In genomic region chr7:37445800-37446199, GRCh38 we compare ENCODE assay signal across 20 cellular contexts. TPM values are rescaled to one million over a fixed set of nuclear protein-coding genes. Genes with fewer than 3 reads are reported as not detected.
DNase-seq lines count a peak whose midpoint lies in the region; ATAC-seq, FAIRE-seq and TF ChIP-seq lines count a peak whose summit lies in the region.
"Had no signal": no experiment of that assay in that cellular context is flagged by ENCODE, and none has a peak within 500 bp of the region (broad histone marks: within the 10 kb centered on the region; RNA-seq: fewer than 3 reads in every experiment).

No MANE protein-coding gene starts in this region.

- TF ChIP-seq RAD21 in HepG2 (CRISPR knock-in tag; IDR thresholded peaks at IDR 0.05) = no peak

- H3K27me3 ChIP-seq in right lobe of liver = no peaks in the 10 kb centered on the region
- peaks cover 0 to 26% of the 10 kb centered on the region in 2 experiments; a peak in 2 of 5 replicates for H3K27me3 ChIP-seq in HepG2 (ENCODE audit: control insufficient read depth in 1 of 2, insufficient read depth in 2 of 2, low read length in 2 of 2)
- H3K27me3 ChIP-seq: adrenal gland, pancreas had no signal

- H3K27ac ChIP-seq in right lobe of liver (peak overlapping the region in 2 of 3 donors; percentile 25 to 98), HepG2 (ENCODE audit: extremely low read length, insufficient read depth, low read length) (no peak overlapping the region)
- H3K27ac ChIP-seq: PC-9 had no signal

- no peak for ATAC-seq in right lobe of liver
- no peak for ATAC-seq in HepG2
- no peak for ATAC-seq in activated naive CD8-positive, alpha-beta T cell treated with anti-CD3 and anti-CD28 coated beads, Interleukin-2, amount 50 U/mL, for 24 hours
- ATAC-seq in natural killer cell = no peak
- ATAC-seq in GM18502 (IDR thresholded peaks at IDR 0.05; ENCODE audit: poor library complexity, unreplicated experiment) = no peak
- ATAC-seq in GM18498 (IDR thresholded peaks at IDR 0.05; ENCODE audit: unreplicated experiment) = no peak

- no peaks in the 10 kb centered on the region for H3K36me3 ChIP-seq in right lobe of liver
- no peaks in the 10 kb centered on the region for H3K36me3 ChIP-seq in HepG2 (replicated peaks in 1 of 2; ENCODE audit: control insufficient read depth in 1 of 2, insufficient read depth in 2 of 2, low read length in 2 of 2)
- H3K36me3 ChIP-seq: adrenal gland, pancreas had no signal

- no peaks in the 10 kb centered on the region for H3K27me3 Mint-ChIP-seq in activated naive CD8-positive, alpha-beta T cell treated with anti-CD3 and anti-CD28 coated beads, Interleukin-2, amount 50 U/mL, for 24 hours
- peaks cover 0 to 6% of the 10 kb centered on the region in 2 donors for H3K27me3 Mint-ChIP-seq in natural killer cell (ENCODE audit: low read depth in 2 of 2)

- H3K36me3 Mint-ChIP-seq in activated naive CD8-positive, alpha-beta T cell treated with anti-CD3 and anti-CD28 coated beads, Interleukin-2, amount 50 U/mL, for 24 hours (ENCODE audit: low read depth) = peaks cover 14% of the 10 kb centered on the region
- peaks cover 5% of the 10 kb centered on the region for H3K36me3 Mint-ChIP-seq in natural killer cell

- CTCF ChIA-PET in HepG2 (lab: Yijun Ruan, JAX; ENCODE audit: low intra/inter-chr PET ratio, low total read pairs) = no interaction called here

- H3K9me3 ChIP-seq in right lobe of liver = no peaks in the 10 kb centered on the region
- no peaks in the 10 kb centered on the region for H3K9me3 ChIP-seq in HepG2 (ENCODE audit: low read length)
- H3K9me3 ChIP-seq: adrenal gland, pancreas had no signal

- peaks cover 75% of the 10 kb centered on the region for H3K4me1 Mint-ChIP-seq in activated naive CD8-positive, alpha-beta T cell treated with anti-CD3 and anti-CD28 coated beads, Interleukin-2, amount 50 U/mL, for 24 hours
- peaks cover 73 to 80% of the 10 kb centered on the region in 2 donors for H3K4me1 Mint-ChIP-seq in natural killer cell

- no peaks in the 10 kb centered on the region for H4K20me1 ChIP-seq in HepG2 (ENCODE audit: insufficient read depth, low read length)

- H3K9me3 Mint-ChIP-seq in activated naive CD8-positive, alpha-beta T cell treated with anti-CD3 and anti-CD28 coated beads, Interleukin-2, amount 50 U/mL, for 24 hours = no peaks in the 10 kb centered on the region
- no peaks in the 10 kb centered on the region for H3K9me3 Mint-ChIP-seq in natural killer cell

- 89% methylated on average over 1 of the region's 1 CpG for WGBS in right lobe of liver (ENCODE audit: insufficient coverage, low coverage, low lambda C conversion rate, missing lambda C conversion rate)
- WGBS in HepG2 (ENCODE audit: low lambda C conversion rate) = 71% methylated on average over 1 of the region's 1 CpG

- TF ChIP-seq POLR2A in right lobe of liver (IDR thresholded peaks at IDR 0.05) (no peak), HepG2 (IDR thresholded peaks at IDR 0.05; ENCODE audit: insufficient read depth in 1 of 2, low read depth in 2 of 2, low read length in 2 of 2) (no peak)

- H3K9ac ChIP-seq in HepG2 (ENCODE audit: insufficient read depth, low read depth, low read length) = no peak overlapping the region

- H3K4me3 ChIP-seq in right lobe of liver (no peak overlapping the region), HepG2 (replicated peaks in 1 of 3; ENCODE audit: insufficient read depth in 1 of 3, low read depth in 2 of 3, low read length in 3 of 3) (no peak overlapping the region)
- H3K4me3 ChIP-seq: adrenal gland, pancreas, PC-9 had no signal

- H3K79me2 ChIP-seq in HepG2 (ENCODE audit: insufficient read depth, low read length) = no peaks in the 10 kb centered on the region

- H3K27ac Mint-ChIP-seq in activated naive CD8-positive, alpha-beta T cell treated with anti-CD3 and anti-CD28 coated beads, Interleukin-2, amount 50 U/mL, for 24 hours = peak overlapping the region; percentile 92
- H3K27ac Mint-ChIP-seq in natural killer cell = peak overlapping the region; percentile 95 to 100

- in situ Hi-C loops in HepG2 (cut with HindIII; ENCODE audit: extremely low pct_ligation_motif_present, low pct_unique_long_range_greater_than_20kb) = no loop called here

- DNase-seq in right lobe of liver (no peak), HepG2 (ENCODE audit: low spot score) (no peak), natural killer cell (no peak), DMS 273 (lab: John Stamatoyannopoulos, UW; ENCODE audit: unreplicated experiment) (no peak), NCI-H2227 (lab: John Stamatoyannopoulos, UW; ENCODE audit: unreplicated experiment) (no peak)
- no peak for DNase-seq in activated naive CD8-positive, alpha-beta T cell treated with anti-CD3 and anti-CD28 coated beads, Interleukin-2, amount 50 U/mL, for 24 hours
- DNase-seq: activated CD4-positive, alpha-beta T cell treated with anti-CD3 and anti-CD28 coated beads, Interleukin-2, amount 50 U/mL, for 48 hours; adrenal gland; mesenchymal stem cell; NCI-H524; pancreas; PC-9; stimulated activated CD4-positive, alpha-beta T cell treated with anti-CD3 and anti-CD28 coated beads, Interleukin-12 subunit alpha, Interleukin-12 subunit beta, amount 100 ng/mL, for 4 hours; SW 1271 had no signal

- TF ChIP-seq EP300 in HepG2 (IDR thresholded peaks at IDR 0.05; ENCODE audit: low read depth in 2 of 2, low read length in 2 of 2) = no peak
- no peak for TF ChIP-seq EP300 in HepG2 (CRISPR knock-in tag; IDR thresholded peaks at IDR 0.05; ENCODE audit: borderline replicate concordance)

- H3K4me2 ChIP-seq in HepG2 (ENCODE audit: low read depth, low read length) = no peak overlapping the region
- H3K4me2 ChIP-seq: PC-9 had no signal

- peaks cover 0 to 38% (median 9%) of the 10 kb centered on the region in 4 donors for H3K4me1 ChIP-seq in right lobe of liver
- H3K4me1 ChIP-seq in HepG2 (ENCODE audit: insufficient read depth, low read length) = no peaks in the 10 kb centered on the region

- no peak for FAIRE-seq in HepG2 (lab: Jason Lieb, UNC)
- FAIRE-seq: G401.6, GM19239, pancreas, urothelium cell line had no signal

- no peak overlapping the region for H2AFZ ChIP-seq in HepG2 (ENCODE audit: low read length)
- H2AFZ ChIP-seq: PC-9 had no signal

- no TSS peak for BruUV-seq in HepG2 (replicated peaks; lab: Mats Ljungman, UMichigan)

- POLR2A ChIA-PET in HepG2 (lab: Yijun Ruan, JAX) = no interaction called here

- intact Hi-C loops in right lobe of liver (cut with DNase I) (no loop called here), HepG2 (cut with micrococcal nuclease; ENCODE audit: unreplicated experiment) (no loop called here), natural killer cell (cut with micrococcal nuclease) (loop anchor here (5.0 kb wide), 2 partner anchors 38 to 93 kb away; no protein-coding TSS in a partner anchor)

- H3K4me3 Mint-ChIP-seq in activated naive CD8-positive, alpha-beta T cell treated with anti-CD3 and anti-CD28 coated beads, Interleukin-2, amount 50 U/mL, for 24 hours = no peak overlapping the region
- H3K4me3 Mint-ChIP-seq in natural killer cell = no peak overlapping the region

- no peak for TF ChIP-seq CTCF in right lobe of liver (IDR thresholded peaks at IDR 0.05)
- no peak for TF ChIP-seq CTCF in HepG2 (CRISPR knock-in tag; IDR thresholded peaks at IDR 0.05)
- TF ChIP-seq CTCF in natural killer cell (IDR thresholded peaks at IDR 0.05) = no peak

TF ChIP-seq in HepG2, 621 proteins besides CTCF, POLR2A, EP300 and RAD21 (continues in another document):
- TF ChIP-seq KLF9 (CRISPR knock-in tag; IDR thresholded peaks at IDR 0.05; ENCODE audit: low read depth) (no peak), FIP1L1 (IDR thresholded peaks at IDR 0.05; ENCODE audit: borderline replicate concordance, insufficient read depth, low read depth, low read length) (no peak), FOXJ3 (CRISPR knock-in tag; IDR thresholded peaks at IDR 0.05; ENCODE audit: borderline replicate concordance) (no peak), RARG (CRISPR knock-in tag; IDR thresholded peaks at IDR 0.05; ENCODE audit: low read depth) (no peak), RFX1 (IDR thresholded peaks at IDR 0.05) (no peak), ONECUT2 (CRISPR knock-in tag; IDR thresholded peaks at IDR 0.05) (no peak), STAG1 (CRISPR knock-in tag; IDR thresholded peaks at IDR 0.05) (no peak)

RNA-seq across cellular contexts. Expression of gene ELMO1, which starts 2.9 kb away (rescaled TPM):
- total RNA-seq in right lobe of liver = 10 to 100 TPM; 18.4 to 55.4 (median 25.1) TPM
- 0.11 TPM in 1 of 2 replicates, not detected in the other for total RNA-seq in HepG2 (2016; rRNA removed; fragmentation: Illumina TruSeq; extraction: Trizol)
- total RNA-seq in HepG2 (2016; cell fraction: cytosol; rRNA removed; fragmentation: Illumina TruSeq; extraction: Trizol; ENCODE audit: low read depth) = 0.44 TPM in 1 of 2 replicates, not detected in the other
- total RNA-seq in HepG2 (2016; cell fraction: insoluble cytoplasmic fraction; rRNA removed; fragmentation: Illumina TruSeq; extraction: Trizol) = 0.25 and 0.32 TPM in 2 replicates
- 0.10 and 0.25 TPM in 2 replicates for total RNA-seq in HepG2 (2016; cell fraction: membrane; rRNA removed; fragmentation: Illumina TruSeq; extraction: Trizol)
- total RNA-seq in HepG2 (2016; cell fraction: nucleus; rRNA removed; fragmentation: Illumina TruSeq; extraction: Trizol) = 0.19 TPM in 1 of 2 replicates, not detected in the other
- 0.14 and 0.17 TPM in 2 replicates for polyA plus RNA-seq in HepG2 (2011; rRNA removed)
- polyA plus RNA-seq in HepG2 (2011; cell fraction: cytosol; rRNA removed) = 0.05 TPM in 1 of 2 replicates, not detected in the other
- polyA plus RNA-seq in HepG2 (2011; cell fraction: nucleus; rRNA removed) = 0.31 TPM in 1 of 2 replicates, not detected in the other
- polyA plus RNA-seq in HepG2 (2012) = 0.21 and 0.66 TPM in 2 replicates
- 0.10 TPM in 1 of 2 replicates, not detected in the other for polyA plus RNA-seq in HepG2 (2016; cell fraction: cytosol; fragmentation: Illumina TruSeq; extraction: Trizol; ENCODE audit: low read depth)
- polyA plus RNA-seq in HepG2 (2016; cell fraction: insoluble cytoplasmic fraction; fragmentation: Illumina TruSeq; extraction: Trizol; ENCODE audit: low read depth) = 0.37 and 0.74 TPM in 2 replicates
- polyA plus RNA-seq in HepG2 (2016; cell fraction: membrane; fragmentation: Illumina TruSeq; extraction: Trizol; ENCODE audit: low read depth) = 0.29 and 0.41 TPM in 2 replicates
- polyA plus RNA-seq in HepG2 (2016; cell fraction: nucleus; fragmentation: Illumina TruSeq; extraction: Trizol; ENCODE audit: insufficient read depth, low read depth) = 0.31 and 0.61 TPM in 2 replicates
- 0.05 and 1.2 TPM in 2 replicates for polyA minus RNA-seq in HepG2 (2011; rRNA and poly(A)+ RNA removed; ENCODE audit: low replicate concordance)
- polyA minus RNA-seq in HepG2 (2011; cell fraction: cytosol; rRNA and poly(A)+ RNA removed) = not detected in 2 replicates
- 0.37 and 1.3 TPM in 2 replicates for polyA minus RNA-seq in HepG2 (2011; cell fraction: nucleus; rRNA and poly(A)+ RNA removed)
- total RNA-seq in natural killer cell = 100 to 1,000 TPM; 127 to 147 (median 130) TPM
- polyA plus RNA-seq: BJ had no signal

Comparison
In these comparisons a context has a peak if more than half of its experiments do, and no peak if none do; other contexts are left out.
1. RNA of gene ELMO1, which starts 2.9 kb away (total RNA-seq): 127 to 147 TPM in natural killer cell and 18.4 to 55.4 TPM in right lobe of liver; 0.10 to 0.44 TPM in HepG2; every median in the first group is over 10 times any median in the second.